8 cellular contexts compared by ENCODE assay signal in the genomic region with DNA sequence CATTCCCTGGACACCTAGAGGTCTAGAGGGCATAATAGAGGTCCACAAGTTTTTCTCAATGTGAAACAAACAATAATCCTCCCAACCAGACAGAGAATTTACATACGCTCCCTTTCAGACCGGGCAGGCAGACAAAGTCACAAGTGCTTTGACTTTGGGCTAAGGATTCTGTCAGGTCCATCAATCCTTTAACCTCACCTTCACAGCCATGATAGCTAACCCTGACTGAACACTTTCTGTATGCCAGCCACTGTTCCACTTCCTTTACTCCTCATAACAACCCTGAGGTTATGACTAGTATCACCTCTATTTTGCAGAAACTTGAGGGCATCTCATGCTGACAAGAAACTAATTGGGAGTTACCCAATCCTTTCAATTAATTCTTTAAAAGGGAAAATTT.
A peak's percentile ranks its signal among the peaks of the same experiment; 100 is the strongest.
DNase-seq lines count a peak whose midpoint lies in the region; ATAC-seq and TF ChIP-seq lines count a peak whose summit lies in the region.

No MANE protein-coding gene starts in this region.

- H3K9me3 Mint-ChIP-seq in effector memory CD8-positive, alpha-beta T cell, result no peaks in the 10 kb centered on the region
- H3K9me3 Mint-ChIP-seq in osteocyte (ENCODE audit: unreplicated experiment), result peaks cover 13% of the 10 kb centered on the region

- peak overlapping the region; percentile 65 to 75 for H3K4me3 Mint-ChIP-seq in effector memory CD8-positive, alpha-beta T cell
- no peak overlapping the region for H3K4me3 Mint-ChIP-seq in osteocyte (ENCODE audit: unreplicated experiment)

- H3K36me3 Mint-ChIP-seq in effector memory CD8-positive, alpha-beta T cell (ENCODE audit: insufficient read depth), result no peaks in the 10 kb centered on the region
- H3K36me3 Mint-ChIP-seq in osteocyte (ENCODE audit: unreplicated experiment), result no peaks in the 10 kb centered on the region

- peaks cover 13 to 15% of the 10 kb centered on the region in 2 donors for H3K4me1 Mint-ChIP-seq in effector memory CD8-positive, alpha-beta T cell (ENCODE audit: low read depth in 2 of 2)
- H3K4me1 Mint-ChIP-seq in osteocyte (ENCODE audit: unreplicated experiment), result no peaks in the 10 kb centered on the region

- ATAC-seq in GM18499 (IDR thresholded peaks at IDR 0.05; ENCODE audit: insufficient read depth, unreplicated experiment) (peak; percentile 22), GM21526 (IDR thresholded peaks at IDR 0.05; ENCODE audit: low FRiP score, unreplicated experiment) (peak; percentile 34), HG03469 (IDR thresholded peaks at IDR 0.05; ENCODE audit: unreplicated experiment) (peak; percentile 20)
- peak; percentile 16 for ATAC-seq in effector memory CD8-positive, alpha-beta T cell (replicated peaks)

- no peaks in the 10 kb centered on the region for H3K27me3 Mint-ChIP-seq in effector memory CD8-positive, alpha-beta T cell
- no peaks in the 10 kb centered on the region for H3K27me3 Mint-ChIP-seq in osteocyte (ENCODE audit: unreplicated experiment)

- no peak overlapping the region for H3K27ac ChIP-seq in caudate nucleus (ENCODE audit: low read depth, low read length)

- no peak for TF ChIP-seq CTCF in osteocyte (IDR thresholded peaks at IDR 0.05)

- DNase-seq in effector memory CD8-positive, alpha-beta T cell, result peak in 2 of 3 experiments; percentile 0 to 1
- DNase-seq in glomerular visceral epithelial cell (ENCODE audit: extremely low spot score) (no peak), osteocyte (ENCODE audit: extremely low spot score, unreplicated experiment) (no peak), caudate nucleus (lab: John Stamatoyannopoulos, UW) (no peak), NCI-H1105 treated with DMSO at 0.1 percent for 48 hours (lab: John Stamatoyannopoulos, UW) (no peak)

- peak overlapping the region; percentile 88 to 92 for H3K27ac Mint-ChIP-seq in effector memory CD8-positive, alpha-beta T cell
- H3K27ac Mint-ChIP-seq in osteocyte (ENCODE audit: unreplicated experiment), result no peak overlapping the region

Comparison
In these comparisons a context has a peak if more than half of its experiments do, and no peak if none do; other contexts are left out.
1. DNase-seq: peak in effector memory CD8-positive, alpha-beta T cell (2 of 3); none in glomerular visceral epithelial cell (single experiment), osteocyte (single experiment), caudate nucleus (0 of 61) and NCI-H1105 treated with DMSO at 0.1 percent for 48 hours (single experiment).
2. Peak in every context shown above with its lines, with median percentiles within 50 percentile points of each other: ATAC-seq.